Comparison of ENCODE assay signal across 17 cellular contexts in genomic region chr2:73205611-73206010, GRCh38. TPM values are rescaled to one million over a fixed set of nuclear protein-coding genes. Genes with fewer than 3 reads are reported as not detected.
DNase-seq lines count a peak whose midpoint lies in the region; ATAC-seq and TF ChIP-seq lines count a peak whose summit lies in the region.
"Had no signal": no experiment of that assay in that cellular context is flagged by ENCODE, and none has a peak within 500 bp of the region (broad histone marks: within the 10 kb centered on the region; RNA-seq: fewer than 3 reads in every experiment).

No MANE protein-coding gene starts in this region.

- no peak overlapping the region for H3K27ac Mint-ChIP-seq in chondrocyte (ENCODE audit: unreplicated experiment)
- H3K27ac Mint-ChIP-seq: CD4-positive, CD25-positive, alpha-beta regulatory T cell; H9 had no signal

- intact Hi-C loops in posterior vena cava (cut with DNase I) = no loop called here
- intact Hi-C loops in lower lobe of right lung (cut with DNase I) = no loop called here

- ATAC-seq in GM21381 (IDR thresholded peaks at IDR 0.05; ENCODE audit: unreplicated experiment) (no peak), lower lobe of right lung (no peak), GM19324 (IDR thresholded peaks at IDR 0.05; ENCODE audit: low FRiP score, unreplicated experiment) (no peak)

- TF ChIP-seq CTCF in AG10803 (conservative IDR thresholded peaks at IDR 0.05; ENCODE audit: low read length) (no peak), chondrocyte (IDR thresholded peaks at IDR 0.05) (no peak), lower lobe of right lung (IDR thresholded peaks at IDR 0.05) (no peak)

- H3K4me3 ChIP-seq in AG10803 (ENCODE audit: low read length) (no peak overlapping the region), adipocyte (ENCODE audit: low read length) (no peak overlapping the region), lower lobe of right lung (no peak overlapping the region)
- H3K4me3 ChIP-seq: BLaER1 treated with 17β-estradiol and CSF1 and Interleukin-3, amounts not matched to agents 10 nM and 100 nM had no signal

- H3K27me3 Mint-ChIP-seq in chondrocyte (ENCODE audit: low read depth) = peaks cover 45% of the 10 kb centered on the region

- H3K4me1 Mint-ChIP-seq in chondrocyte (ENCODE audit: low read depth) = peaks cover 6% of the 10 kb centered on the region

- no peaks in the 10 kb centered on the region for H3K36me3 ChIP-seq in adipocyte (ENCODE audit: control insufficient read depth, insufficient read depth, low read length, severe bottlenecking)
- no peaks in the 10 kb centered on the region for H3K36me3 ChIP-seq in lower lobe of right lung
- H3K36me3 ChIP-seq: BLaER1 treated with 17β-estradiol and CSF1 and Interleukin-3, amounts not matched to agents 10 nM and 100 nM had no signal

- peaks cover 1% of the 10 kb centered on the region for H3K36me3 Mint-ChIP-seq in chondrocyte (ENCODE audit: low read depth)
- H3K36me3 Mint-ChIP-seq: IgD-negative memory B cell had no signal

- no peaks in the 10 kb centered on the region for H3K9me3 Mint-ChIP-seq in chondrocyte (ENCODE audit: low read depth)

- H3K27ac ChIP-seq in lower lobe of right lung = no peak overlapping the region
- H3K27ac ChIP-seq: BLaER1 treated with 17β-estradiol and CSF1 and Interleukin-3, amounts not matched to agents 10 nM and 100 nM had no signal

- no peak overlapping the region for H3K9ac ChIP-seq in adipocyte (ENCODE audit: low read length)
- H3K9ac ChIP-seq: BLaER1 treated with 17β-estradiol and CSF1 and Interleukin-3, amounts not matched to agents 10 nM and 100 nM had no signal

- DNase-seq in AG10803 (ENCODE audit: low read depth) (peak; percentile 84), adipocyte (ENCODE audit: low read depth) (peak; percentile 59), chondrocyte (ENCODE audit: low spot score) (peak; percentile 32), posterior vena cava (ENCODE audit: low spot score) (peak; percentile 2), NCI-H1092 treated with DMSO at 0.1 percent for 48 hours (lab: John Stamatoyannopoulos, UW) (no peak), lower lobe of right lung (no peak)
- DNase-seq: CD4-positive, CD25-positive, alpha-beta regulatory T cell; DMS79 treated with DMSO at 0.1 percent for 48 hours; GDM1; GOT3; H9; KG1 had no signal

- peaks cover 6% of the 10 kb centered on the region for H3K4me1 ChIP-seq in adipocyte (ENCODE audit: control insufficient read depth, insufficient read depth, low read length)
- peaks cover 20% of the 10 kb centered on the region for H3K4me1 ChIP-seq in lower lobe of right lung

- no peak overlapping the region for H3K4me3 Mint-ChIP-seq in chondrocyte (ENCODE audit: unreplicated experiment)
- H3K4me3 Mint-ChIP-seq: CD4-positive, CD25-positive, alpha-beta regulatory T cell; H9; IgD-negative memory B cell had no signal

- peaks cover 50% of the 10 kb centered on the region for H3K27me3 ChIP-seq in adipocyte (replicated peaks; ENCODE audit: control insufficient read depth, insufficient read depth, low read length)
- peaks cover 37% of the 10 kb centered on the region for H3K27me3 ChIP-seq in lower lobe of right lung (ENCODE audit: low read depth)

- H3K9me3 ChIP-seq in adipocyte (ENCODE audit: control insufficient read depth, low read length) = no peaks in the 10 kb centered on the region
- no peaks in the 10 kb centered on the region for H3K9me3 ChIP-seq in lower lobe of right lung

RNA-seq across cellular contexts. Expression of gene NOTO, which starts 3.2 kb away (rescaled TPM):
- not detected in 3 replicates for total RNA-seq in chondrocyte
- not detected for total RNA-seq in posterior vena cava
- not detected for total RNA-seq in lower lobe of right lung
- total RNA-seq: CD4-positive, CD25-positive, alpha-beta regulatory T cell; HT1080 had no signal

RNA-seq across cellular contexts. Expression of gene SMYD5, which starts 8.4 kb away (rescaled TPM):
- total RNA-seq in chondrocyte (10.0 to 12.6 TPM (median 11.7 TPM) in 3 replicates), posterior vena cava (10 to 100 TPM; 17.1 to 20.8 TPM), lower lobe of right lung (13.3 TPM)

RNA-seq across cellular contexts. Expression of gene PRADC1, which starts 27.4 kb away (rescaled TPM):
- total RNA-seq in chondrocyte (21.7 to 32.4 TPM (median 23.0 TPM) in 3 replicates), posterior vena cava (10 to 100 TPM; 16.8 to 23.5 TPM), lower lobe of right lung (14.8 TPM)

RNA-seq across cellular contexts. Expression of gene CCT7, which starts 28.5 kb away (rescaled TPM):
- total RNA-seq in chondrocyte = 182 to 214 TPM (median 192 TPM) in 3 replicates
- 100 to 1,000 TPM; 190 to 234 TPM for total RNA-seq in posterior vena cava
- 151 TPM for total RNA-seq in lower lobe of right lung

Comparison
In these comparisons a context has a peak if more than half of its experiments do, and no peak if none do; other contexts are left out.
1. DNase-seq: peak in AG10803 (single experiment), adipocyte (single experiment), chondrocyte (single experiment) and posterior vena cava (single experiment); none in NCI-H1092 treated with DMSO at 0.1 percent for 48 hours (single experiment) and lower lobe of right lung (single experiment).